In the genomic region with DNA sequence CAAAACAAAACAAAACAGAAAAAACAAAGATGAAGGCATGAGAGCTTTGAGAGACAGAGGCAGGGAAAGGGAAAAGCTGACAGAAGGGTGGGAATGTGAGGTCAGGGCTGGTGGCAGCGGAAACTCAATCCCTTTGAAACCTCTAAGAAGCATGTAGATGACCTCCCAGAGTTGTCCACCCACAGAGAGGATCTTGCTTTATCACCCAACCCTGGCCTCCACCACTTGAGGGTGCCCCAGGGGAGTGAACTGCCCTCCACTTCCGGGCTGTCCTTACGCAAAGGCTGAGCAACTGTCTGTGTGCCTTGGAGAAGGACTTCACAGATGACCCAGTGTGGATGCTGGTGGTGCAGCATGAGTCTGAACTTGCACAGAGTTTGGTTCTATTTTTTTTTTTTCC, we compare ENCODE assay signal across 21 cellular contexts. TPM values are rescaled to one million over a fixed set of nuclear protein-coding genes. Genes with fewer than 3 reads are reported as not detected.
DNase-seq lines count a peak whose midpoint lies in the region; ATAC-seq and TF ChIP-seq lines count a peak whose summit lies in the region.
"Had no signal": no experiment of that assay in that cellular context is flagged by ENCODE, and none has a peak within 500 bp of the region (broad histone marks: within the 10 kb centered on the region; RNA-seq: fewer than 3 reads in every experiment).

No MANE protein-coding gene starts in this region.

- no peak overlapping the region for H3K27ac ChIP-seq in upper lobe of left lung
- H3K27ac ChIP-seq: brain microvascular endothelial cell, dorsolateral prefrontal cortex, esophagus squamous epithelium had no signal

- ATAC-seq in effector memory CD8-positive, alpha-beta T cell (replicated peaks): no peak
- peak; percentile 29 to 40 for ATAC-seq in upper lobe of left lung (ENCODE audit: low FRiP score in 2 of 2)
- no peak for ATAC-seq in left colon
- ATAC-seq: SK-N-SH treated with all-trans-retinoic acid at 6 μM for 48 hours, WTC11 had no signal

- no peak overlapping the region for H3K4me3 Mint-ChIP-seq in activated T-cell treated with anti-CD3 and anti-CD28 coated beads, Interleukin-2, amount 50 U/mL, for 24 hours
- H3K4me3 Mint-ChIP-seq in effector memory CD8-positive, alpha-beta T cell: no peak overlapping the region
- H3K4me3 Mint-ChIP-seq: neural crest cell, WTC11 had no signal

- no peaks in the 10 kb centered on the region for H3K4me1 ChIP-seq in upper lobe of left lung
- H3K4me1 ChIP-seq: esophagus squamous epithelium had no signal

- H3K36me3 Mint-ChIP-seq in activated T-cell treated with anti-CD3 and anti-CD28 coated beads, Interleukin-2, amount 50 U/mL, for 24 hours (ENCODE audit: low read depth): no peaks in the 10 kb centered on the region
- H3K36me3 Mint-ChIP-seq in effector memory CD8-positive, alpha-beta T cell (ENCODE audit: insufficient read depth): peaks cover 10% of the 10 kb centered on the region
- H3K36me3 Mint-ChIP-seq: WTC11 had no signal

- no peaks in the 10 kb centered on the region for H3K36me3 ChIP-seq in upper lobe of left lung
- H3K36me3 ChIP-seq: brain microvascular endothelial cell, esophagus squamous epithelium, heart right ventricle had no signal

- TF ChIP-seq CTCF in upper lobe of left lung (IDR thresholded peaks at IDR 0.05) (no peak), foreskin fibroblast (IDR thresholded peaks at IDR 0.05; ENCODE audit: low read depth, low read length) (no peak)

- no peak for TF ChIP-seq EP300 in upper lobe of left lung (IDR thresholded peaks at IDR 0.05)

- no peaks in the 10 kb centered on the region for H3K27me3 ChIP-seq in upper lobe of left lung
- H3K27me3 ChIP-seq: brain microvascular endothelial cell, dorsolateral prefrontal cortex, esophagus squamous epithelium, heart right ventricle had no signal

- no peak for TF ChIP-seq POLR2A in upper lobe of left lung (IDR thresholded peaks at IDR 0.05)

- H3K27ac Mint-ChIP-seq in activated T-cell treated with anti-CD3 and anti-CD28 coated beads, Interleukin-2, amount 50 U/mL, for 24 hours: peak overlapping the region; percentile 53
- H3K27ac Mint-ChIP-seq in effector memory CD8-positive, alpha-beta T cell: peak overlapping the region; percentile 47 to 89
- H3K27ac Mint-ChIP-seq: WTC11 had no signal

- peaks cover 42% of the 10 kb centered on the region for H3K4me1 Mint-ChIP-seq in activated T-cell treated with anti-CD3 and anti-CD28 coated beads, Interleukin-2, amount 50 U/mL, for 24 hours (ENCODE audit: low read depth)
- H3K4me1 Mint-ChIP-seq in effector memory CD8-positive, alpha-beta T cell (ENCODE audit: low read depth in 2 of 2): peaks cover 19 to 31% of the 10 kb centered on the region in 2 donors
- H3K4me1 Mint-ChIP-seq: neural crest cell, WTC11 had no signal

- H3K27me3 Mint-ChIP-seq in activated T-cell treated with anti-CD3 and anti-CD28 coated beads, Interleukin-2, amount 50 U/mL, for 24 hours: no peaks in the 10 kb centered on the region
- H3K27me3 Mint-ChIP-seq in effector memory CD8-positive, alpha-beta T cell: no peaks in the 10 kb centered on the region

- WGBS in upper lobe of left lung, 2 donors: 62 to 80% methylated on average over 3 of the region's 3 CpGs

- peaks cover 0 to 3% (median 0%) of the 10 kb centered on the region in 4 donors for H3K9me3 ChIP-seq in upper lobe of left lung
- H3K9me3 ChIP-seq: esophagus squamous epithelium, heart right ventricle had no signal

- no peaks in the 10 kb centered on the region for H3K9me3 Mint-ChIP-seq in activated T-cell treated with anti-CD3 and anti-CD28 coated beads, Interleukin-2, amount 50 U/mL, for 24 hours
- no peaks in the 10 kb centered on the region for H3K9me3 Mint-ChIP-seq in effector memory CD8-positive, alpha-beta T cell

- DNase-seq in activated T-cell treated with anti-CD3 and anti-CD28 coated beads, Interleukin-2, amount 50 U/mL, for 24 hours: no peak
- no peak for DNase-seq in activated T-cell treated with anti-CD3 and anti-CD28 coated beads, Interleukin-2, amount 50 U/mL, for 48 hours
- DNase-seq in SKM-1 treated with dmso at 0.1 percent for 144 hours (lab: John Stamatoyannopoulos, UW; ENCODE audit: unreplicated experiment): peak; percentile 64
- no peak for DNase-seq in effector memory CD8-positive, alpha-beta T cell
- no peak for DNase-seq in upper lobe of left lung
- DNase-seq in NCI-H69 (lab: John Stamatoyannopoulos, UW): no peak
- DNase-seq in left colon: no peak
- DNase-seq in foreskin fibroblast: no peak
- DNase-seq: activated naive CD4-positive, alpha-beta T cell treated with anti-CD3 and anti-CD28 coated beads, Interleukin-2, amount 50 U/mL, for 16 hours; brain microvascular endothelial cell; dorsolateral prefrontal cortex; esophagus squamous epithelium; heart right ventricle; islet precursor cell; mesendoderm; NCI-H187 treated with DMSO at 0.1 percent for 48 hours; NCI-H446 treated with DMSO at 0.1 percent for 48 hours; substantia nigra had no signal

- H3K4me3 ChIP-seq in upper lobe of left lung: no peak overlapping the region
- no peak overlapping the region for H3K4me3 ChIP-seq in foreskin fibroblast (ENCODE audit: low read depth in 1 of 2, low read length in 2 of 2)
- H3K4me3 ChIP-seq: dorsolateral prefrontal cortex, esophagus squamous epithelium, heart right ventricle had no signal

- intact Hi-C loops in left colon (cut with DNase I, micrococcal nuclease): no loop called here

RNA-seq across cellular contexts. Expression of a gene that starts 26.7 kb away (rescaled TPM):
- total RNA-seq in upper lobe of left lung (10 to 100 TPM in 5 of 6 donors, 1 to 10 TPM in 1; 6.3 to 21.7 (median 15.0) TPM), left colon (10 to 100 TPM; 19.6 to 20.5 TPM)

Comparison
In these comparisons a context has a peak if more than half of its experiments do, and no peak if none do; other contexts are left out.
1. ATAC-seq: peak in upper lobe of left lung (2 of 2); none in effector memory CD8-positive, alpha-beta T cell (single experiment) and left colon (single experiment).